In the genomic region with DNA sequence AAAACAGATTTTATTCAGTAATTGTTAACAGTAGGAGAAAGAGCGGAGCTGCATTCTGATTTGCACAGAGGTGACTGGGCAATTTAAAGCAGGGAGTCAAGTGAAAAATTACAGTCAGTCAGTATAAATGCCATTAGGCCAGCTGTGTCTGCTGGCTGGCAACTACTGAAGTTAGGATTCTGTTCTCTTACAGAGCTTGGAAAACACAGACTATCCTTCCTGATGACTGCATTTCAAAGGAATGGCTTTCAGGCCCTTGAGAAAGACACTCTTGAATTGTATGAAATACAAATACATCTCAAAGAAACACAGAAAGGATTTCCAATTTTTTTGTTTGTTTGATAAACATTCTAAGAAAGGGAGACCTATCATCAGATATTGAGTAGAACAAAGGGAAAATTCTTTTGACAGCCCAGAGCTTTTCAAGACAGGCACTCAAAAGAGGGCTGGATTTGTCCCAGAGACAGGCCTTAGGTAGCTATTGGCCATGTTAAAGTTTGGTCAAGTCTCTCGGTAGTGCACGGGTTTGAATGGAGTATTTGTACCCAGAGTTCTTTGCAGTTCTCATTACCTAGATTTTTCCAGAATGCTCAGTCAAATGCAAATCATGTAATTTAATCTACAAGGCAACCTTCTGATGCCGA, we compare ENCODE assay signal across 1 cellular context.
TF ChIP-seq lines count a peak whose summit lies in the region.

No MANE protein-coding gene starts in this region.

TF ChIP-seq in GM23338, 12 proteins besides CTCF, POLR2A, EP300 and RAD21 (continued from another document):
- TF ChIP-seq, protein P1, sequence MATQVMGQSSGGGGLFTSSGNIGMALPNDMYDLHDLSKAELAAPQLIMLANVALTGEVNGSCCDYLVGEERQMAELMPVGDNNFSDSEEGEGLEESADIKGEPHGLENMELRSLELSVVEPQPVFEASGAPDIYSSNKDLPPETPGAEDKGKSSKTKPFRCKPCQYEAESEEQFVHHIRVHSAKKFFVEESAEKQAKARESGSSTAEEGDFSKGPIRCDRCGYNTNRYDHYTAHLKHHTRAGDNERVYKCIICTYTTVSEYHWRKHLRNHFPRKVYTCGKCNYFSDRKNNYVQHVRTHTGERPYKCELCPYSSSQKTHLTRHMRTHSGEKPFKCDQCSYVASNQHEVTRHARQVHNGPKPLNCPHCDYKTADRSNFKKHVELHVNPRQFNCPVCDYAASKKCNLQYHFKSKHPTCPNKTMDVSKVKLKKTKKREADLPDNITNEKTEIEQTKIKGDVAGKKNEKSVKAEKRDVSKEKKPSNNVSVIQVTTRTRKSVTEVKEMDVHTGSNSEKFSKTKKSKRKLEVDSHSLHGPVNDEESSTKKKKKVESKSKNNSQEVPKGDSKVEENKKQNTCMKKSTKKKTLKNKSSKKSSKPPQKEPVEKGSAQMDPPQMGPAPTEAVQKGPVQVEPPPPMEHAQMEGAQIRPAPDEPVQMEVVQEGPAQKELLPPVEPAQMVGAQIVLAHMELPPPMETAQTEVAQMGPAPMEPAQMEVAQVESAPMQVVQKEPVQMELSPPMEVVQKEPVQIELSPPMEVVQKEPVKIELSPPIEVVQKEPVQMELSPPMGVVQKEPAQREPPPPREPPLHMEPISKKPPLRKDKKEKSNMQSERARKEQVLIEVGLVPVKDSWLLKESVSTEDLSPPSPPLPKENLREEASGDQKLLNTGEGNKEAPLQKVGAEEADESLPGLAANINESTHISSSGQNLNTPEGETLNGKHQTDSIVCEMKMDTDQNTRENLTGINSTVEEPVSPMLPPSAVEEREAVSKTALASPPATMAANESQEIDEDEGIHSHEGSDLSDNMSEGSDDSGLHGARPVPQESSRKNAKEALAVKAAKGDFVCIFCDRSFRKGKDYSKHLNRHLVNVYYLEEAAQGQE (IDR thresholded peaks at IDR 0.05; ENCODE audit: unreplicated experiment), result no peak
- TF ChIP-seq ZNF331 (CRISPR knock-in tag; IDR thresholded peaks at IDR 0.05; ENCODE audit: low read depth) (no peak), CREB1 (CRISPR knock-in tag; IDR thresholded peaks at IDR 0.05; ENCODE audit: low read depth) (no peak), EZH2phosphoT487 (IDR thresholded peaks at IDR 0.05; ENCODE audit: unreplicated experiment) (no peak), ZNF114 (CRISPR knock-in tag; IDR thresholded peaks at IDR 0.05) (no peak), NANOG (IDR thresholded peaks at IDR 0.05; ENCODE audit: borderline replicate concordance) (no peak; the same call in 1 of the 2 replicates), STAT1 (IDR thresholded peaks at IDR 0.05; ENCODE audit: unreplicated experiment) (no peak), ETS1 (IDR thresholded peaks at IDR 0.05) (no peak)
TF ChIP-seq in GM23338: peak in this region for 0.
